ENCODE assay signal across 1 cellular context in genomic region chr9:96345551-96345950, GRCh38.
TF ChIP-seq lines count a peak whose summit lies in the region.

No MANE protein-coding gene starts in this region.

TF ChIP-seq in IMR-90, 13 proteins besides CTCF, POLR2A, EP300 and RAD21:
- TF ChIP-seq RFX5 (IDR thresholded peaks at IDR 0.05; ENCODE audit: low read depth, low read length) (no peak), FOS (IDR thresholded peaks at IDR 0.05; ENCODE audit: low read depth, low read length) (no peak), NFE2L2 (IDR thresholded peaks at IDR 0.05; ENCODE audit: low read depth, low read length) (no peak), CEBPB (IDR thresholded peaks at IDR 0.05; ENCODE audit: low read depth, low read length) (no peak), CHD1 (IDR thresholded peaks at IDR 0.05; ENCODE audit: low read depth, low read length) (no peak), RCOR1 (IDR thresholded peaks at IDR 0.05; ENCODE audit: insufficient replicate concordance, low read length) (no peak), MAZ (IDR thresholded peaks at IDR 0.05; ENCODE audit: borderline replicate concordance, low read depth, low read length) (no peak)
- TF ChIP-seq, protein P1, sequence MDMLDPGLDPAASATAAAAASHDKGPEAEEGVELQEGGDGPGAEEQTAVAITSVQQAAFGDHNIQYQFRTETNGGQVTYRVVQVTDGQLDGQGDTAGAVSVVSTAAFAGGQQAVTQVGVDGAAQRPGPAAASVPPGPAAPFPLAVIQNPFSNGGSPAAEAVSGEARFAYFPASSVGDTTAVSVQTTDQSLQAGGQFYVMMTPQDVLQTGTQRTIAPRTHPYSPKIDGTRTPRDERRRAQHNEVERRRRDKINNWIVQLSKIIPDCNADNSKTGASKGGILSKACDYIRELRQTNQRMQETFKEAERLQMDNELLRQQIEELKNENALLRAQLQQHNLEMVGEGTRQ (IDR thresholded peaks at IDR 0.05; ENCODE audit: low read depth, low read length) = no peak
